In the genomic region with DNA sequence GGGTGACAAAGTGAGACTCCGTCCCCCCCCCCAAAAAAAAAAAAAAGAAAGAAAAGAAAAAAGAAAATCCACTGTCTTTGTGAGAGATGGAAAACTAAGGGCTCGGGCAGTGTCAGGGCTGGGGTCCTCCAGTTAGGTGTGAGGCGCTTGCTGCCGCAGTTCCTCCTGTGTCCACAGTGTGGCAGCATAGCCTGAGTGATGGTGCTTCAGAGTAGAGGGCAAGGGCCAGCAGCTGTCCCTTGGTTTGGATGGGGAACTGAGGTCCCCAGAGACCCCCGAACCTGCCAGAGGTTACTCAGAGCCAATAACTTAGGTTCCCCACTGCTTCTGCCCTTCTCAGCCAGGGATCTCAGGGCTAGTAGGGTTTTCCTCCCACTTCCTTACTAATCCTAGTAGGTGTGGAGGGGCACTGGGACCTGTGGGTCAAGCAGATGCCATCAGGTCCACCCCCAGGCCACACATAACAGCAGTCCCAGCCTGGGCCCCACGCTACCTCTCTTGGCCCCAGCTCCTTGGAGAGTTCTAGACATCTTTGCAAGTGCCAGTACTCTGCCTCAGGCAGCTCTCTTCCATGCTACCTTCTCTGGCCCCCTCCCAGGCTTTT, we compare ENCODE assay signal across 8 cellular contexts. TPM values are rescaled to one million over a fixed set of nuclear protein-coding genes. Genes with fewer than 3 reads are reported as not detected.
DNase-seq lines count a peak whose midpoint lies in the region; ATAC-seq and TF ChIP-seq lines count a peak whose summit lies in the region.

No MANE protein-coding gene starts in this region.

- WGBS in SK-N-SH (ENCODE audit: low lambda C conversion rate) = 4% methylated on average over 6 of the region's 6 CpGs

- TF ChIP-seq RAD21 in SK-N-SH (IDR thresholded peaks at IDR 0.05; ENCODE audit: low read length) = peak; percentile 82

- H3K27me3 ChIP-seq in SK-N-SH (ENCODE audit: insufficient read depth) (no peaks in the 10 kb centered on the region), vagina (no peaks in the 10 kb centered on the region)

- peak; percentile 91 for TF ChIP-seq CTCF in SK-N-SH (IDR thresholded peaks at IDR 0.05)
- peak; percentile 62 to 86 (median 79) for TF ChIP-seq CTCF in vagina (IDR thresholded peaks at IDR 0.05)

- H3K4me1 ChIP-seq in SK-N-SH (ENCODE audit: control insufficient read depth in 1 of 2, insufficient read depth in 2 of 2, low read depth in 1 of 2, low read length in 1 of 2) (peaks cover 5 to 12% of the 10 kb centered on the region in 2 experiments; a peak in 3 of 4 replicates), vagina (no peaks in the 10 kb centered on the region)

- ATAC-seq in Right ventricle myocardium inferior = peak; percentile 79
- ATAC-seq in GM18868 (IDR thresholded peaks at IDR 0.05; ENCODE audit: unreplicated experiment) = no peak

- H3K4me2 ChIP-seq in SK-N-SH = no peak overlapping the region

- H3K79me2 ChIP-seq in SK-N-SH (ENCODE audit: insufficient read depth) = no peaks in the 10 kb centered on the region

- H3F3A ChIP-seq in SK-N-SH (replicated peaks; ENCODE audit: insufficient read depth) = peaks cover 13% of the 10 kb centered on the region

- H2AFZ ChIP-seq in SK-N-SH (ENCODE audit: low read depth) = no peak overlapping the region

- H4K20me1 ChIP-seq in SK-N-SH (ENCODE audit: insufficient read depth) = no peaks in the 10 kb centered on the region

- H3K27ac ChIP-seq in SK-N-SH (ENCODE audit: low read depth in 2 of 2, low read length in 1 of 2) (no peak overlapping the region), vagina (no peak overlapping the region)

- H3K9me3 ChIP-seq in SK-N-SH = no peaks in the 10 kb centered on the region
- no peaks in the 10 kb centered on the region for H3K9me3 ChIP-seq in vagina

- CTCF ChIA-PET in SK-N-SH (lab: Yijun Ruan, JAX) = interaction anchor here (0.6 to 3.4 kb wide), 29 partner anchors 8 to 238 kb away, joined by 3 to 41 read pairs (median 4); partner anchors contain the start of genes ALKBH5 and LLGL1

- TF ChIP-seq POLR2A in vagina (IDR thresholded peaks at IDR 0.05) = no peak

- H3K4me3 ChIP-seq in SK-N-SH (ENCODE audit: low read depth in 2 of 2, low read length in 1 of 2) (no peak overlapping the region; a peak in 1 of 4 replicates), vagina (no peak overlapping the region)

- H3K36me3 ChIP-seq in SK-N-SH (replicated peaks in 1 of 2; ENCODE audit: control insufficient read depth in 1 of 2, insufficient read depth in 2 of 2, low read length in 1 of 2) (no peaks in the 10 kb centered on the region), vagina (no peaks in the 10 kb centered on the region)

- peak; percentile 25 for DNase-seq in DMS53 treated with DMSO at 0.1 percent for 48 hours (lab: John Stamatoyannopoulos, UW; ENCODE audit: unreplicated experiment)
- DNase-seq in HuH-7.5 (ENCODE audit: low spot score) = peak; percentile 71
- peak; percentile 86 for DNase-seq in SK-N-SH
- DNase-seq in activated naive CD4-positive, alpha-beta T cell treated with anti-CD3 and anti-CD28 coated beads, Interleukin-2, amount 50 U/mL, for 16 hours = peak; percentile 73
- peak; percentile 80 for DNase-seq in Right ventricle myocardium inferior (ENCODE audit: missing footprints)
- peak; percentile 89 for DNase-seq in posterior vena cava (ENCODE audit: low spot score)
- DNase-seq in vagina (ENCODE audit: extremely low spot score in 2 of 2) = no peak

- POLR2A ChIA-PET in SK-N-SH (lab: Yijun Ruan, JAX) = no interaction called here

- no peak overlapping the region for H3K9ac ChIP-seq in SK-N-SH

- no peak for TF ChIP-seq EP300 in SK-N-SH (IDR thresholded peaks at IDR 0.05; ENCODE audit: borderline replicate concordance in 1 of 2, low read depth in 1 of 2, low read length in 1 of 2)

- H3K9me2 ChIP-seq in SK-N-SH = no peaks in the 10 kb centered on the region

- intact Hi-C loops in Right ventricle myocardium inferior (cut with DNase I) (loop anchor here (5.0 kb wide), 2 partner anchors 35 to 75 kb away; partner anchors contain the start of gene ALKBH5), posterior vena cava (cut with DNase I) (loop anchor here (2.0 to 10.0 kb wide), 2 partner anchors 73 to 81 kb away; no protein-coding TSS in a partner anchor), vagina (cut with DNase I) (no loop called here)

TF ChIP-seq in SK-N-SH, 30 proteins besides CTCF, POLR2A, EP300 and RAD21:
- TF ChIP-seq POLR2AphosphoS5 (IDR thresholded peaks at IDR 0.05; ENCODE audit: low read depth, low read length) (no peak), SMC3 (IDR thresholded peaks at IDR 0.05; ENCODE audit: low read depth, low read length) (peak; percentile 66)

RNA-seq across cellular contexts. Expression of gene LLGL1, which starts 7.9 kb away (rescaled TPM):
- 29.5 and 31.4 TPM in 2 replicates for polyA plus RNA-seq in SK-N-SH (2012; rRNA removed)
- polyA plus RNA-seq in SK-N-SH (2012; cell fraction: cytosol; rRNA removed) = 10.7 and 20.6 TPM in 2 replicates
- polyA plus RNA-seq in SK-N-SH (2012; cell fraction: nucleus; rRNA removed) = 45.7 and 48.1 TPM in 2 replicates
- total RNA-seq in Right ventricle myocardium inferior (8.4 TPM), posterior vena cava (10 to 100 TPM; 13.9 to 16.2 TPM), vagina (27.7 TPM)

RNA-seq across cellular contexts. Expression of gene ALKBH5, which starts 33.9 kb away (rescaled TPM):
- 41.0 and 42.9 TPM in 2 replicates for polyA plus RNA-seq in SK-N-SH (2012; rRNA removed)
- 32.7 and 42.2 TPM in 2 replicates for polyA plus RNA-seq in SK-N-SH (2012; cell fraction: cytosol; rRNA removed)
- polyA plus RNA-seq in SK-N-SH (2012; cell fraction: nucleus; rRNA removed) = 19.4 and 24.2 TPM in 2 replicates
- 183 TPM for total RNA-seq in Right ventricle myocardium inferior
- 100 to 1,000 TPM in 1 of 2 donors, 10 to 100 TPM in 1; 98.5 to 105 TPM for total RNA-seq in posterior vena cava
- 77.3 TPM for total RNA-seq in vagina

RNA-seq across cellular contexts. Expression of gene FLII, which starts 41.0 kb away (rescaled TPM):
- 244 and 254 TPM in 2 replicates for polyA plus RNA-seq in SK-N-SH (2012; rRNA removed)
- 83.4 and 117 TPM in 2 replicates for polyA plus RNA-seq in SK-N-SH (2012; cell fraction: cytosol; rRNA removed)
- 1,164 and 1,190 TPM in 2 replicates for polyA plus RNA-seq in SK-N-SH (2012; cell fraction: nucleus; rRNA removed)
- 299 TPM for total RNA-seq in Right ventricle myocardium inferior
- 100 to 1,000 TPM; 275 to 418 TPM for total RNA-seq in posterior vena cava
- 277 TPM for total RNA-seq in vagina

RNA-seq across cellular contexts. Expression of gene MIEF2, which starts 42.9 kb away (rescaled TPM):
- polyA plus RNA-seq in SK-N-SH (2012; rRNA removed) = 12.7 and 16.8 TPM in 2 replicates
- 4.5 and 8.3 TPM in 2 replicates for polyA plus RNA-seq in SK-N-SH (2012; cell fraction: cytosol; rRNA removed)
- polyA plus RNA-seq in SK-N-SH (2012; cell fraction: nucleus; rRNA removed) = 34.8 and 53.1 TPM in 2 replicates
- 31.3 TPM for total RNA-seq in Right ventricle myocardium inferior
- 10 to 100 TPM in 1 of 2 donors, 1 to 10 TPM in 1; 7.7 to 11.3 TPM for total RNA-seq in posterior vena cava
- total RNA-seq in vagina = 18.4 TPM

Comparison
In these comparisons a context has a peak if more than half of its experiments do, and no peak if none do; other contexts are left out.
1. DNase-seq: peak in DMS53 treated with DMSO at 0.1 percent for 48 hours (single experiment), HuH-7.5 (single experiment), SK-N-SH (single experiment), activated naive CD4-positive, alpha-beta T cell treated with anti-CD3 and anti-CD28 coated beads, Interleukin-2, amount 50 U/mL, for 16 hours (single experiment), Right ventricle myocardium inferior (single experiment) and posterior vena cava (single experiment); none in vagina (0 of 2).